ENCODE assay signal across 22 cellular contexts in the genomic region with DNA sequence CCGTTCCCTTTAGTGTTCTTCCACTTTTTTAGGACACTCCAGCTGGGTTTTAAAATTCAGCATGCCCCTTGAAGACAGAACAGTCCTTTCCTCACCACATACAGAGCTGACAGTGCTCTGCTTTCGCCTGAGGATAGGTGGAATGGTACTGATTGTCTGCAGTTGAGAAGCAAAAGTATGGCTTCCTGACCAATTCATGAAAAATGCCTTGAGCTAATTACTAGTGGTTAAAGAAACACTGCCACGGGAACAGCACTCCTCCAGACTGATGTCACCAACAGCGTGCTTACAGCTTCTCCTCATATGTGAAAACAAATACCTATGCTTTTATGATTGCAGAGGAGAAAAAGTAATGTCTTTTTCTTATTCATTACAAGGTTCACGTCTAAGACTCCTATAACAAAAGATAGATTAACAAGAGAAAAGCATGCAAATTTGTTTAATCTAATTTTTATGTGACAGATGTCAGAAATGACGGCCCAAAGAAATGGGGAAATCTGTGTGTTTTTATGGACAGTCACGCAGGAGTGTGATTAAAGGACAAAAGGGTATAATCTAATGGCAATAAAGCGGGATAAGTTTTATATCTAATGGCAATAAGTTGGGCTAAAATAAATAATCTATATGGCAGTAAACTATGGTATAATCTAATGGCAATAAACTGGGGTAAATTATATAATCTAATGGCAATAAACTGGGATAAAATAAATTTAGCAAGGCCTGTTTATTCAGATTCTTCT.
A peak's percentile ranks its signal among the peaks of the same experiment; 100 is the strongest.
DNase-seq lines count a peak whose midpoint lies in the region; ATAC-seq and TF ChIP-seq lines count a peak whose summit lies in the region.
"Had no signal": no experiment of that assay in that cellular context is flagged by ENCODE, and none has a peak within 500 bp of the region (broad histone marks: within the 10 kb centered on the region; RNA-seq: fewer than 3 reads in every experiment).

No MANE protein-coding gene starts in this region.

- peaks cover 6% of the 10 kb centered on the region; the same call in 1 of the 3 replicates for H3K4me1 Mint-ChIP-seq in GM23338
- H3K4me1 Mint-ChIP-seq: stimulated activated naive CD8-positive, alpha-beta T cell treated with anti-CD3 and anti-CD28 coated beads, Interleukin-15, amount 100 ng/mL, for 72 hours had no signal

- no peaks in the 10 kb centered on the region for H3K27me3 Mint-ChIP-seq in GM23338 (ENCODE audit: insufficient read depth, low read depth, poor library complexity)
- H3K27me3 Mint-ChIP-seq: stimulated activated naive CD8-positive, alpha-beta T cell treated with anti-CD3 and anti-CD28 coated beads, Interleukin-15, amount 100 ng/mL, for 72 hours; type B pancreatic cell had no signal

- no peak overlapping the region for H3K4me2 ChIP-seq in GM23338
- H3K4me2 ChIP-seq: BLaER1 had no signal

- no peak overlapping the region for H3K27ac ChIP-seq in GM23338 (ENCODE audit: low read depth)
- peak overlapping the region; percentile 34 to 67 for H3K27ac ChIP-seq in uterus
- H3K27ac ChIP-seq: BLaER1, cardiac muscle cell, SJCRH30, WERI-Rb-1 had no signal

- H3K9me3 ChIP-seq in uterus: no peaks in the 10 kb centered on the region
- H3K9me3 ChIP-seq: BLaER1, left ventricle myocardium inferior, SJCRH30 had no signal

- no peak overlapping the region for H3K27ac Mint-ChIP-seq in GM23338
- H3K27ac Mint-ChIP-seq: stimulated activated naive CD8-positive, alpha-beta T cell treated with anti-CD3 and anti-CD28 coated beads, Interleukin-15, amount 100 ng/mL, for 72 hours; type B pancreatic cell had no signal

- TF ChIP-seq CTCF in GM23338 (conservative IDR thresholded peaks at IDR 0.05; ENCODE audit: low read depth in 2 of 2): no peak
- TF ChIP-seq CTCF in uterus (IDR thresholded peaks at IDR 0.05): no peak

- H3K4me3 Mint-ChIP-seq in GM23338: no peak overlapping the region
- H3K4me3 Mint-ChIP-seq: stimulated activated naive CD8-positive, alpha-beta T cell treated with anti-CD3 and anti-CD28 coated beads, Interleukin-15, amount 100 ng/mL, for 72 hours; type B pancreatic cell had no signal

- intact Hi-C loops in uterus (cut with DNase I; ENCODE audit: low total_unique reads): no loop called here

- H3K36me3 Mint-ChIP-seq in GM23338 (ENCODE audit: low read depth): no peaks in the 10 kb centered on the region
- H3K36me3 Mint-ChIP-seq: type B pancreatic cell had no signal

- H3F3A ChIP-seq in GM23338 (replicated peaks; ENCODE audit: low read depth): no peaks in the 10 kb centered on the region

- H3K4me1 ChIP-seq in GM23338 (ENCODE audit: insufficient read depth): no peaks in the 10 kb centered on the region
- H3K4me1 ChIP-seq in uterus: peaks cover 0 to 7% of the 10 kb centered on the region in 2 donors
- H3K4me1 ChIP-seq: BLaER1, SJCRH30 had no signal

- ATAC-seq in GM23338 (no peak), HG03460 (IDR thresholded peaks at IDR 0.05; ENCODE audit: unreplicated experiment) (no peak)
- ATAC-seq: HepG2; Panc1; stimulated activated naive CD8-positive, alpha-beta T cell treated with anti-CD3 and anti-CD28 coated beads, Interleukin-15, amount 100 ng/mL, for 72 hours had no signal

- no peaks in the 10 kb centered on the region for H3K36me3 ChIP-seq in GM23338 (ENCODE audit: insufficient read depth)
- no peaks in the 10 kb centered on the region for H3K36me3 ChIP-seq in uterus
- H3K36me3 ChIP-seq: BLaER1, cardiac muscle cell, left ventricle myocardium inferior, SJCRH30, WERI-Rb-1 had no signal

- H3K79me2 ChIP-seq in GM23338 (replicated peaks; ENCODE audit: insufficient read depth): no peaks in the 10 kb centered on the region

- DNase-seq in GM23338 (ENCODE audit: low spot score): no peak
- DNase-seq in astrocyte of the hippocampus (ENCODE audit: low read depth, low spot score): peak; percentile 66
- peak; percentile 78 for DNase-seq in islet precursor cell
- no peak for DNase-seq in uterus
- DNase-seq in ecto neural progenitor cell (ENCODE audit: low spot score): no peak
- DNase-seq in glomerular visceral epithelial cell (ENCODE audit: extremely low spot score): no peak
- DNase-seq: activated effector memory CD4-positive, alpha-beta T cell treated with Interleukin-2 at 50 U/mL for 16 hours; Calu3; left ventricle myocardium inferior; NCI-H510A; NK-92 treated with Interleukin-12 subunit alpha and Interleukin-12 subunit beta, amount 100 ng/mL, for 24 hours; SJCRH30; stimulated activated CD4-positive, alpha-beta T cell treated with anti-CD3 and anti-CD28 coated beads, Interleukin-4, amount 100 ng/mL, for 1 hour; stimulated activated naive CD8-positive, alpha-beta T cell treated with anti-CD3 and anti-CD28 coated beads, Interleukin-15, amount 100 ng/mL, for 72 hours; T-helper 2 cell; WERI-Rb-1 had no signal

- no peak for TF ChIP-seq POLR2A in uterus (IDR thresholded peaks at IDR 0.05)

- no peaks in the 10 kb centered on the region for H4K20me1 ChIP-seq in GM23338 (replicated peaks; ENCODE audit: insufficient read depth)
- H4K20me1 ChIP-seq: BLaER1 had no signal

- H2AFZ ChIP-seq in GM23338: peak overlapping the region; percentile 73; the same call in 1 of the 2 replicates

- H3K9me3 Mint-ChIP-seq in GM23338: no peaks in the 10 kb centered on the region
- H3K9me3 Mint-ChIP-seq: type B pancreatic cell had no signal

- no peaks in the 10 kb centered on the region for H3K27me3 ChIP-seq in GM23338 (ENCODE audit: insufficient read depth)
- H3K27me3 ChIP-seq in uterus: no peaks in the 10 kb centered on the region
- H3K27me3 ChIP-seq: BLaER1, cardiac muscle cell, SJCRH30 had no signal

- no peak overlapping the region for H3K4me3 ChIP-seq in GM23338
- no peak overlapping the region for H3K4me3 ChIP-seq in uterus
- H3K4me3 ChIP-seq: BLaER1, cardiac muscle cell, left ventricle myocardium inferior, SJCRH30 had no signal

- peaks cover 3% of the 10 kb centered on the region; the same call in 1 of the 2 replicates for H3K9me2 ChIP-seq in GM23338 (ENCODE audit: insufficient read depth)

TF ChIP-seq in GM23338, 12 proteins besides CTCF, POLR2A, EP300 and RAD21 (continues in another document):
- TF ChIP-seq, protein P1, sequence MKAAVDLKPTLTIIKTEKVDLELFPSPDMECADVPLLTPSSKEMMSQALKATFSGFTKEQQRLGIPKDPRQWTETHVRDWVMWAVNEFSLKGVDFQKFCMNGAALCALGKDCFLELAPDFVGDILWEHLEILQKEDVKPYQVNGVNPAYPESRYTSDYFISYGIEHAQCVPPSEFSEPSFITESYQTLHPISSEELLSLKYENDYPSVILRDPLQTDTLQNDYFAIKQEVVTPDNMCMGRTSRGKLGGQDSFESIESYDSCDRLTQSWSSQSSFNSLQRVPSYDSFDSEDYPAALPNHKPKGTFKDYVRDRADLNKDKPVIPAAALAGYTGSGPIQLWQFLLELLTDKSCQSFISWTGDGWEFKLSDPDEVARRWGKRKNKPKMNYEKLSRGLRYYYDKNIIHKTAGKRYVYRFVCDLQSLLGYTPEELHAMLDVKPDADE (IDR thresholded peaks at IDR 0.05): no peak
- TF ChIP-seq JUNB (IDR thresholded peaks at IDR 0.05; ENCODE audit: unreplicated experiment) (no peak), EZH2 (IDR thresholded peaks at IDR 0.05; ENCODE audit: low read depth, unreplicated experiment) (no peak), ZNF114 (CRISPR knock-in tag; IDR thresholded peaks at IDR 0.05) (no peak), REST (IDR thresholded peaks at IDR 0.05; ENCODE audit: unreplicated experiment) (no peak), POLR2AphosphoS5 (IDR thresholded peaks at IDR 0.05; ENCODE audit: low read depth) (no peak), STAT1 (IDR thresholded peaks at IDR 0.05; ENCODE audit: unreplicated experiment) (no peak)

Comparison
In these comparisons a context has a peak if more than half of its experiments do, and no peak if none do; other contexts are left out.
1. DNase-seq: peak in astrocyte of the hippocampus (single experiment) and islet precursor cell (single experiment); none in GM23338 (single experiment), uterus (0 of 2), ecto neural progenitor cell (single experiment) and glomerular visceral epithelial cell (single experiment).